In the genomic region with DNA sequence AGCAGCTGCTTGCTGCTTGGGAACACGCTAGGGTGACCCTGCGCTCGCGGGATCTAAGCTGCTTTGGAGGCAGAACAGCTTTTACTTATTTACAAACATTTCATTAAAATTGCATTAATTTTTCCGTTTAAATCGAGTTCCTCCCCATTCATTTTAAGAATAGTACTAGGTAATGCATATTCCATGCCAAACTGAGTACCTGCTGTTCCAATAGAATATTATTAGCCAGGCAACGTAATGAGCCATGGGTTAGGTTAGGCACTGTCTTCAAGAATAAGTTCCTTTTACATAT, we compare ENCODE assay signal across 8 cellular contexts. TPM values are rescaled to one million over a fixed set of nuclear protein-coding genes. Genes with fewer than 3 reads are reported as not detected.
DNase-seq lines count a peak whose midpoint lies in the region; ATAC-seq and TF ChIP-seq lines count a peak whose summit lies in the region.

No MANE protein-coding gene starts in this region.

- H3K27ac Mint-ChIP-seq in mesothelial cell of epicardium: peak overlapping the region; percentile 69

- in situ Hi-C loops in astrocyte of the spinal cord (cut with HindIII; ENCODE audit: low sequenced_read_pairs): no loop called here

- no peaks in the 10 kb centered on the region for H3K27me3 Mint-ChIP-seq in mesothelial cell of epicardium (ENCODE audit: low read depth)

- ATAC-seq in HG03108 (IDR thresholded peaks at IDR 0.05; ENCODE audit: unreplicated experiment): peak; percentile 19
- no peak for ATAC-seq in HG02623 (IDR thresholded peaks at IDR 0.05; ENCODE audit: unreplicated experiment)
- ATAC-seq in HG03521 (IDR thresholded peaks at IDR 0.05; ENCODE audit: unreplicated experiment): no peak
- ATAC-seq in GM21528 (IDR thresholded peaks at IDR 0.05; ENCODE audit: low FRiP score, unreplicated experiment): no peak

- no peaks in the 10 kb centered on the region for H3K4me1 ChIP-seq in BE2C

- no peaks in the 10 kb centered on the region for H3K9me3 Mint-ChIP-seq in mesothelial cell of epicardium

- TF ChIP-seq CTCF in BE2C (IDR thresholded peaks at IDR 0.05; ENCODE audit: low read depth, low read length) (no peak), astrocyte of the spinal cord (IDR thresholded peaks at IDR 0.05; ENCODE audit: low read depth, low read length) (no peak), mesothelial cell of epicardium (IDR thresholded peaks at IDR 0.05; ENCODE audit: unreplicated experiment) (no peak)

- peak overlapping the region; percentile 78 for H3K4me3 Mint-ChIP-seq in mesothelial cell of epicardium

- no peaks in the 10 kb centered on the region for H3K36me3 Mint-ChIP-seq in mesothelial cell of epicardium

- DNase-seq in BE2C: no peak
- DNase-seq in astrocyte of the spinal cord (ENCODE audit: low read depth, low spot score): peak; percentile 17
- DNase-seq in mesothelial cell of epicardium (ENCODE audit: low spot score in 2 of 2, unreplicated experiment in 2 of 2): no peak
- no peak for DNase-seq in stimulated activated CD4-positive, alpha-beta T cell treated with anti-CD3 and anti-CD28 coated beads, Interleukin-4, amount 100 ng/mL, for 1 hour

- peaks cover 20% of the 10 kb centered on the region for H3K4me1 Mint-ChIP-seq in mesothelial cell of epicardium

- no peaks in the 10 kb centered on the region for H3K27me3 ChIP-seq in BE2C

- H3K4me3 ChIP-seq in BE2C (ENCODE audit: low read depth, low read length) (peak overlapping the region; percentile 75), astrocyte of the spinal cord (ENCODE audit: low read depth, low read length) (peak overlapping the region; percentile 65)

- no peaks in the 10 kb centered on the region for H3K9me3 ChIP-seq in BE2C

- H3K36me3 ChIP-seq in BE2C: 0 out of 2 replicates have a peak, but pooled peaks cover 3% of the 10 kb centered on the region

RNA-seq across cellular contexts. Expression of gene EXOC6, which starts 0.9 kb away (rescaled TPM):
- 6.7 TPM for polyA plus RNA-seq in BE2C (2012; ENCODE audit: insufficient read depth, insufficient read length, low read depth)
- 11.3 to 12.1 TPM (median 11.6 TPM) in 3 replicates for total RNA-seq in mesothelial cell of epicardium
